In the genomic region with DNA sequence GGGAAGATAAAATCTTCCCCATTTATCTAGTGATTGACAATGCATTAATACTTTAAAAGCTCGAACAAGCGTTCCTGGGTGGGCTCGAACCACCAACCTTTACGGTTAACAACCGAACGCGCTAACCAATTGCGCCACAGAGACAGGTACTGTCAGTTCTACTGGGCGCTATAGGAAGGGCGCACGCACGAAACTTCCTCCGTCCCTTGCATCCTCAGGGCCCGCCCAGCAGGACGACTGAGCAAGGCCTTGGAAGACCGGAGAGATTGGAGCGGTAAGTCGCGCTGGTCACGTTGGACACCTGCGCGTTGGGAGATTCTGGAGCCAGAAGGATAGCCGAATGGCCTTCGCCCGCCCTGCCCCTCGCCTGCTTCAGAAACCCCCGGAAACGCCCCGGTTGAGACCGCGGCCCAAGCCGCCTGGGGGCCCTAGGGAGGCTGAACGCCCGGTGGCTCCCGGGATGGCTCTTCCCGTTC, we compare ENCODE assay signal across 8 cellular contexts. TPM values are rescaled to one million over a fixed set of nuclear protein-coding genes. Genes with fewer than 3 reads are reported as not detected.
DNase-seq lines count a peak whose midpoint lies in the region; TF ChIP-seq lines count a peak whose summit lies in the region.
"Not testable (repeated sequence)": the region's sequence is repeated elsewhere in the genome, so short reads cannot be mapped to it uniquely, and the experiment has no call there.

No MANE protein-coding gene starts in this region.

- H3K4me3 Mint-ChIP-seq in T-helper 1 cell treated with Interleukin-12 subunit alpha and Interleukin-12 subunit beta and Interleukin-4 antibody, amounts not matched to agents 30 μg/mL and 1 μg/mL, for 36 hours: peak overlapping the region; percentile 86
- H3K4me3 Mint-ChIP-seq in neural crest cell: peak overlapping the region; percentile 85

- H3K79me2 ChIP-seq in hepatocyte: not testable (repeated sequence)

- not testable (repeated sequence) for H3K27me3 ChIP-seq in hepatocyte, vagina

- peak overlapping the region; percentile 62 for H3K27ac ChIP-seq in hepatocyte
- H3K27ac ChIP-seq in vagina: peak overlapping the region; percentile 39

- not testable (repeated sequence) for TF ChIP-seq POLR2A in vagina (IDR thresholded peaks at IDR 0.05)

- not testable (repeated sequence) for H3K9me2 ChIP-seq in hepatocyte (replicated peaks; ENCODE audit: insufficient read depth)

- not testable (repeated sequence) for H3K36me3 Mint-ChIP-seq in T-helper 1 cell treated with Interleukin-12 subunit alpha and Interleukin-12 subunit beta and Interleukin-4 antibody, amounts not matched to agents 30 μg/mL and 1 μg/mL, for 36 hours (ENCODE audit: low read depth); neural crest cell (ENCODE audit: low read depth)

- H3K9me3 Mint-ChIP-seq in T-helper 1 cell treated with Interleukin-12 subunit alpha and Interleukin-12 subunit beta and Interleukin-4 antibody, amounts not matched to agents 30 μg/mL and 1 μg/mL, for 36 hours; neural crest cell: not testable (repeated sequence)

- H3K27ac Mint-ChIP-seq in T-helper 1 cell treated with Interleukin-12 subunit alpha and Interleukin-12 subunit beta and Interleukin-4 antibody, amounts not matched to agents 30 μg/mL and 1 μg/mL, for 36 hours: peak overlapping the region; percentile 93
- H3K27ac Mint-ChIP-seq in neural crest cell (ENCODE audit: unreplicated experiment): not testable (repeated sequence)

- not testable (repeated sequence) for H3K4me1 ChIP-seq in hepatocyte (ENCODE audit: insufficient read depth); vagina

- H3K27me3 Mint-ChIP-seq in T-helper 1 cell treated with Interleukin-12 subunit alpha and Interleukin-12 subunit beta and Interleukin-4 antibody, amounts not matched to agents 30 μg/mL and 1 μg/mL, for 36 hours (ENCODE audit: low read depth); neural crest cell (ENCODE audit: low read depth): not testable (repeated sequence)

- H3K36me3 ChIP-seq in hepatocyte (replicated peaks; ENCODE audit: insufficient read depth, low read depth); vagina: not testable (repeated sequence)

- DNase-seq in H4 (ENCODE audit: low spot score): peak; percentile 2
- peak; percentile 20 to 30 for DNase-seq in activated T-helper 1 cell treated with anti-CD3 and anti-CD28 coated beads, Interleukin-2, amount 50 U/mL, for 16 hours (ENCODE audit: low read depth in 1 of 2, low spot score in 1 of 2)
- peak; percentile 9 to 17 for DNase-seq in dermis microvascular lymphatic vessel endothelial cell (ENCODE audit: low read depth in 2 of 2)
- peak; percentile 57 for DNase-seq in hepatocyte (ENCODE audit: low spot score)
- peak; percentile 26 for DNase-seq in neural crest cell (ENCODE audit: low read depth, low spot score)
- DNase-seq in stimulated activated CD4-positive, alpha-beta T cell treated with anti-CD3 and anti-CD28 coated beads, Interleukin-4, amount 100 ng/mL, for 24 hours: peak; percentile 67
- DNase-seq in vagina (ENCODE audit: extremely low spot score in 2 of 2): not testable (repeated sequence)

- H3K9me3 ChIP-seq in hepatocyte (ENCODE audit: low read depth); vagina: not testable (repeated sequence)

- H4K20me1 ChIP-seq in hepatocyte (ENCODE audit: insufficient read depth, poor library complexity, severe bottlenecking): not testable (repeated sequence)

- WGBS in hepatocyte (ENCODE audit: low lambda C conversion rate, missing lambda C conversion rate): 3% methylated on average over 33 of the region's 36 CpGs

- not testable (repeated sequence) for H3K4me3 ChIP-seq in hepatocyte
- H3K4me3 ChIP-seq in vagina: peak overlapping the region; percentile 31 to 36

- H3K4me1 Mint-ChIP-seq in T-helper 1 cell treated with Interleukin-12 subunit alpha and Interleukin-12 subunit beta and Interleukin-4 antibody, amounts not matched to agents 30 μg/mL and 1 μg/mL, for 36 hours (ENCODE audit: low read depth); neural crest cell: not testable (repeated sequence)

- H2AFZ ChIP-seq in hepatocyte: not testable (repeated sequence)

- not testable (repeated sequence) for TF ChIP-seq CTCF in hepatocyte (IDR thresholded peaks at IDR 0.05; ENCODE audit: poor library complexity); neural crest cell (conservative IDR thresholded peaks at IDR 0.05); vagina (IDR thresholded peaks at IDR 0.05)

- H3K4me2 ChIP-seq in hepatocyte: peak overlapping the region; percentile 72

- intact Hi-C loops in vagina (cut with DNase I): not testable (repeated sequence)

RNA-seq across cellular contexts. Expression of a gene that starts 25.3 kb away (rescaled TPM):
- total RNA-seq in H4 (2014; rRNA removed; shearing (Covaris generic)): not detected in 2 replicates
- total RNA-seq in dermis microvascular lymphatic vessel endothelial cell (not detected in 2 replicates), hepatocyte (not detected in 2 replicates), neural crest cell (not detected in 2 replicates), vagina (not detected)
- not detected in 2 replicates for polyA plus RNA-seq in hepatocyte
